In genomic region chr4:52374847-52375246, GRCh38 we compare ENCODE assay signal across 29 cellular contexts.
"Had no signal": no experiment of that assay in that cellular context is flagged by ENCODE, and none has a peak within 500 bp of the region (broad histone marks: within the 10 kb centered on the region; RNA-seq: fewer than 3 reads in every experiment).

No MANE protein-coding gene starts in this region.

- H3K27ac ChIP-seq: adrenal gland, body of pancreas, coronary artery, dorsolateral prefrontal cortex had no signal

- H3K27ac Mint-ChIP-seq: activated CD4-positive, alpha-beta memory T cell treated with anti-CD3 and anti-CD28 coated beads, Interleukin-2, amount 10 ng/mL, durations not matched to agents 7 days and 5 days; activated CD4-positive, alpha-beta T cell treated with anti-CD3 and anti-CD28 coated beads for 36 hours; activated CD4-positive, alpha-beta T cell treated with anti-CD3 and anti-CD28 coated beads, Interleukin-2, amount 10 ng/mL, durations not matched to agents 24 days and 14 days; activated naive CD4-positive, alpha-beta T cell treated with anti-CD3 and anti-CD28 coated beads for 36 hours; activated naive CD4-positive, alpha-beta T cell treated with anti-CD3 and anti-CD28 coated beads, Interleukin-2, amount 50 U/mL, for 24 hours; activated naive CD8-positive, alpha-beta T cell treated with anti-CD3 and anti-CD28 coated beads for 36 hours; activated naive CD8-positive, alpha-beta T cell treated with anti-CD3 and anti-CD28 coated beads, Interleukin-2, amount 50 U/mL, for 24 hours; activated T-helper 1 cell treated with anti-CD3 and anti-CD28 coated beads, Interleukin-12 subunit alpha, Interleukin-12 subunit beta, Interleukin-2, Interleukin-4 antibody, amounts not matched to agents 30 ng/mL and 10 ng/mL and 1 ng/mL, durations not matched to agents 14 hours and 24 hours and 36 hours; activated T-helper 2 cell treated with anti-CD3 and anti-CD28 coated beads, Interferon-gamma antibody, Interleukin-2, Interleukin-4, amounts not matched to agents 10 μg/mL and 5 μg/mL and 100 μg/mL, durations not matched to agents 14 hours and 24 hours and 36 hours; dendritic cell treated with granulocyte-macrophage colony-stimulating factor and Interleukin-4, amounts not matched to agents 40 ng/mL and 50 ng/mL, for 4 days; endodermal cell had no signal

- H3K9me3 Mint-ChIP-seq: activated CD4-positive, alpha-beta memory T cell treated with anti-CD3 and anti-CD28 coated beads, Interleukin-2, amount 10 ng/mL, durations not matched to agents 7 days and 5 days; activated CD4-positive, alpha-beta T cell treated with anti-CD3 and anti-CD28 coated beads, Interleukin-2, amount 10 ng/mL, durations not matched to agents 24 days and 14 days; activated naive CD4-positive, alpha-beta T cell treated with anti-CD3 and anti-CD28 coated beads for 36 hours; activated naive CD4-positive, alpha-beta T cell treated with anti-CD3 and anti-CD28 coated beads, Interleukin-2, amount 50 U/mL, for 24 hours; activated naive CD8-positive, alpha-beta T cell treated with anti-CD3 and anti-CD28 coated beads for 36 hours; activated naive CD8-positive, alpha-beta T cell treated with anti-CD3 and anti-CD28 coated beads, Interleukin-2, amount 50 U/mL, for 24 hours; activated T-helper 1 cell treated with anti-CD3 and anti-CD28 coated beads, Interleukin-12 subunit alpha, Interleukin-12 subunit beta, Interleukin-2, Interleukin-4 antibody, amounts not matched to agents 30 ng/mL and 10 ng/mL and 1 ng/mL, durations not matched to agents 14 hours and 24 hours and 36 hours; activated T-helper 2 cell treated with anti-CD3 and anti-CD28 coated beads, Interferon-gamma antibody, Interleukin-2, Interleukin-4, amounts not matched to agents 10 μg/mL and 5 μg/mL and 100 μg/mL, durations not matched to agents 14 hours and 24 hours and 36 hours; dendritic cell treated with granulocyte-macrophage colony-stimulating factor and Interleukin-4, amounts not matched to agents 40 ng/mL and 50 ng/mL, for 4 days; endodermal cell had no signal

- H3K9me3 ChIP-seq: adrenal gland, body of pancreas had no signal

- ATAC-seq: activated CD4-positive, alpha-beta T cell treated with anti-CD3 and anti-CD28 coated beads for 36 hours; activated naive CD8-positive, alpha-beta T cell treated with anti-CD3 and anti-CD28 coated beads, Interleukin-2, amount 50 U/mL, for 24 hours; body of pancreas; esophagus mucosa had no signal

- H3K4me1 ChIP-seq: adrenal gland, body of pancreas had no signal

- DNase-seq: activated CD4-positive, alpha-beta memory T cell treated with anti-CD3 and anti-CD28 coated beads, Interleukin-2, amount 10 ng/mL, durations not matched to agents 7 days and 5 days; activated CD4-positive, alpha-beta T cell treated with anti-CD3 and anti-CD28 coated beads for 36 hours; activated CD4-positive, alpha-beta T cell treated with anti-CD3 and anti-CD28 coated beads, Interleukin-2, amount 10 ng/mL, durations not matched to agents 24 days and 14 days; activated CD4-positive, alpha-beta T cell treated with anti-CD3 and anti-CD28 coated beads, Interleukin-2, amount 50 U/mL, for 4 hours; activated CD4-positive, CD25-positive, alpha-beta regulatory T cell; activated CD4-positive, CD25-positive, alpha-beta regulatory T cell treated with anti-CD3 and anti-CD28 coated beads, Interleukin-2, amount 50 U/mL, for 72 hours; activated effector memory CD4-positive, alpha-beta T cell treated with anti-CD3 and anti-CD28 coated beads, Interleukin-2, amount 50 U/mL, for 16 hours; activated naive CD4-positive, alpha-beta T cell treated with anti-CD3 and anti-CD28 coated beads for 36 hours; activated naive CD8-positive, alpha-beta T cell treated with anti-CD3 and anti-CD28 coated beads for 36 hours; activated naive CD8-positive, alpha-beta T cell treated with anti-CD3 and anti-CD28 coated beads, Interleukin-2, amount 50 U/mL, for 24 hours; activated T-cell treated with anti-CD3 and anti-CD28 coated beads, Interleukin-2, amount 50 U/mL, for 48 hours; adrenal gland; amygdala; aorta; body of pancreas; caudate nucleus; cerebellar nuclear complex; dorsolateral prefrontal cortex; effector memory CD4-positive, alpha-beta T cell; endodermal cell; foreskin fibroblast; head of caudate nucleus; T-helper 2 cell had no signal

- H3K27me3 ChIP-seq: adrenal gland, body of pancreas, dorsolateral prefrontal cortex had no signal

- H3K4me1 Mint-ChIP-seq: activated CD4-positive, alpha-beta memory T cell treated with anti-CD3 and anti-CD28 coated beads, Interleukin-2, amount 10 ng/mL, durations not matched to agents 7 days and 5 days; activated CD4-positive, alpha-beta T cell treated with anti-CD3 and anti-CD28 coated beads for 36 hours; activated CD4-positive, alpha-beta T cell treated with anti-CD3 and anti-CD28 coated beads, Interleukin-2, amount 10 ng/mL, durations not matched to agents 24 days and 14 days; activated naive CD4-positive, alpha-beta T cell treated with anti-CD3 and anti-CD28 coated beads, Interleukin-2, amount 50 U/mL, for 24 hours; activated naive CD8-positive, alpha-beta T cell treated with anti-CD3 and anti-CD28 coated beads for 36 hours; activated naive CD8-positive, alpha-beta T cell treated with anti-CD3 and anti-CD28 coated beads, Interleukin-2, amount 50 U/mL, for 24 hours had no signal

- H3K36me3 Mint-ChIP-seq: activated naive CD4-positive, alpha-beta T cell treated with anti-CD3 and anti-CD28 coated beads, Interleukin-2, amount 50 U/mL, for 24 hours; activated naive CD8-positive, alpha-beta T cell treated with anti-CD3 and anti-CD28 coated beads for 36 hours had no signal

- H3K4me3 ChIP-seq: adrenal gland, body of pancreas, coronary artery, dorsolateral prefrontal cortex had no signal

- H3K36me3 ChIP-seq: adrenal gland had no signal

- H3K4me3 Mint-ChIP-seq: activated CD4-positive, alpha-beta memory T cell treated with anti-CD3 and anti-CD28 coated beads, Interleukin-2, amount 10 ng/mL, durations not matched to agents 7 days and 5 days; activated CD4-positive, alpha-beta T cell treated with anti-CD3 and anti-CD28 coated beads for 36 hours; activated CD4-positive, alpha-beta T cell treated with anti-CD3 and anti-CD28 coated beads, Interleukin-2, amount 10 ng/mL, durations not matched to agents 24 days and 14 days; activated naive CD4-positive, alpha-beta T cell treated with anti-CD3 and anti-CD28 coated beads for 36 hours; activated naive CD4-positive, alpha-beta T cell treated with anti-CD3 and anti-CD28 coated beads, Interleukin-2, amount 50 U/mL, for 24 hours; activated naive CD8-positive, alpha-beta T cell treated with anti-CD3 and anti-CD28 coated beads for 36 hours; activated naive CD8-positive, alpha-beta T cell treated with anti-CD3 and anti-CD28 coated beads, Interleukin-2, amount 50 U/mL, for 24 hours; activated T-helper 1 cell treated with anti-CD3 and anti-CD28 coated beads, Interleukin-12 subunit alpha, Interleukin-12 subunit beta, Interleukin-2, Interleukin-4 antibody, amounts not matched to agents 30 ng/mL and 10 ng/mL and 1 ng/mL, durations not matched to agents 14 hours and 24 hours and 36 hours; dendritic cell treated with granulocyte-macrophage colony-stimulating factor and Interleukin-4, amounts not matched to agents 40 ng/mL and 50 ng/mL, for 4 days; endodermal cell had no signal
